ENCODE assay signal across 3 cellular contexts in genomic region chr6:94835264-94835663, GRCh38.
"Had no signal": no experiment of that assay in that cellular context is flagged by ENCODE, and none has a peak within 500 bp of the region (broad histone marks: within the 10 kb centered on the region; RNA-seq: fewer than 3 reads in every experiment).

No MANE protein-coding gene starts in this region.

- H3K4me3 ChIP-seq: GM12878 had no signal

- ATAC-seq: GM12878 had no signal

- DNase-seq: GDM1, GF-D8 had no signal
